8 cellular contexts compared by ENCODE assay signal in genomic region chr12:121773011-121773777, GRCh38. TPM values are rescaled to one million over a fixed set of nuclear protein-coding genes. Genes with fewer than 3 reads are reported as not detected.
DNase-seq lines count a peak whose midpoint lies in the region; ATAC-seq and TF ChIP-seq lines count a peak whose summit lies in the region.

No MANE protein-coding gene starts in this region.

- H3K27ac ChIP-seq in OCI-LY1 (ENCODE audit: low read depth, low read length, poor library complexity, severe bottlenecking) (peak overlapping the region; percentile 29), upper lobe of left lung (peak overlapping the region; percentile 27 to 56 (median 49))

- no peak overlapping the region for H3K9ac ChIP-seq in OCI-LY1 (ENCODE audit: low read length)

- no peaks in the 10 kb centered on the region for H3F3A ChIP-seq in OCI-LY1 (ENCODE audit: insufficient read depth, low read length)

- no peaks in the 10 kb centered on the region for H3K9me2 ChIP-seq in OCI-LY1 (ENCODE audit: low read depth, low read length)

- H4K20me1 ChIP-seq in OCI-LY1 (ENCODE audit: insufficient read depth, low read length), result no peaks in the 10 kb centered on the region

- peaks cover 22% of the 10 kb centered on the region for H3K4me1 ChIP-seq in OCI-LY1 (ENCODE audit: insufficient read depth, low read length, severe bottlenecking)
- H3K4me1 ChIP-seq in upper lobe of left lung, result peaks cover 7 to 31% (median 16%) of the 10 kb centered on the region in 4 donors

- H3K27me3 ChIP-seq in OCI-LY1 (ENCODE audit: insufficient read depth, low read length), result no peaks in the 10 kb centered on the region
- H3K27me3 ChIP-seq in upper lobe of left lung, result no peaks in the 10 kb centered on the region

- peak; percentile 74 for DNase-seq in COLO829 (ENCODE audit: low spot score)
- DNase-seq in HT1080 (ENCODE audit: low read depth), result peak; percentile 55
- peak; percentile 84 to 87 for DNase-seq in activated T-cell treated with anti-CD3 and anti-CD28 coated beads, Interleukin-2, amount 50 U/mL, for 48 hours
- peak; percentile 62 for DNase-seq in fibroblast of mammary gland (ENCODE audit: low read depth)
- peak in 41 of 56 donors; percentile 5 to 74 (median 31) for DNase-seq in nucleus accumbens (lab: John Stamatoyannopoulos, UW)
- peak; percentile 78 to 83 for DNase-seq in upper lobe of left lung

- no peaks in the 10 kb centered on the region for H3K9me3 ChIP-seq in OCI-LY1 (ENCODE audit: low read length)
- H3K9me3 ChIP-seq in upper lobe of left lung, result no peaks in the 10 kb centered on the region

- peak overlapping the region; percentile 4; the same call in 1 of the 2 replicates for H3K4me2 ChIP-seq in OCI-LY1 (ENCODE audit: low read length)

- TF ChIP-seq POLR2A in upper lobe of left lung (IDR thresholded peaks at IDR 0.05), result no peak

- peak; percentile 70 for ATAC-seq in GM19467 (IDR thresholded peaks at IDR 0.05; ENCODE audit: unreplicated experiment)
- peak; percentile 82 to 84 for ATAC-seq in upper lobe of left lung (ENCODE audit: low FRiP score in 2 of 2)

- H3K4me3 ChIP-seq in OCI-LY1 (ENCODE audit: low read depth, low read length, poor library complexity, severe bottlenecking), result no peak overlapping the region
- no peak overlapping the region for H3K4me3 ChIP-seq in fibroblast of mammary gland (ENCODE audit: control insufficient read depth, low read depth, low read length)
- no peak overlapping the region for H3K4me3 ChIP-seq in upper lobe of left lung

- 47 to 77% methylated on average over 6 to 14 of the region's 14 CpGs for WGBS in upper lobe of left lung, 2 donors

- no peak overlapping the region for H2AFZ ChIP-seq in OCI-LY1 (ENCODE audit: low read length)

- H3K36me3 ChIP-seq in OCI-LY1 (ENCODE audit: insufficient read depth, low read length) (no peaks in the 10 kb centered on the region), upper lobe of left lung (no peaks in the 10 kb centered on the region)

- no peaks in the 10 kb centered on the region for H3K79me2 ChIP-seq in OCI-LY1 (ENCODE audit: insufficient read depth, low read length)

- TF ChIP-seq CTCF in OCI-LY1 (IDR thresholded peaks at IDR 0.05; ENCODE audit: low read length) (peak; percentile 96), fibroblast of mammary gland (conservative IDR thresholded peaks at IDR 0.05; ENCODE audit: control insufficient read depth, insufficient read depth, low read depth, low read length) (peak; percentile 78), upper lobe of left lung (IDR thresholded peaks at IDR 0.05) (peak; percentile 64 to 95 (median 88))

- TF ChIP-seq EP300 in upper lobe of left lung (IDR thresholded peaks at IDR 0.05), result no peak

RNA-seq across cellular contexts. Expression of gene RHOF, which starts 20.3 kb away (rescaled TPM):
- total RNA-seq in HT1080 (2014; rRNA removed; shearing (Covaris generic)), result 31.4 and 39.9 TPM in 2 replicates
- 45.1 and 53.0 TPM in 2 replicates for polyA plus RNA-seq in HT1080 (2015; cell fraction: cytosol; rRNA removed)
- polyA plus RNA-seq in HT1080 (2015; cell fraction: nucleus; rRNA removed), result 29.1 and 33.7 TPM in 2 replicates
- total RNA-seq in upper lobe of left lung, result 100 to 1,000 TPM in 2 of 6 donors, 10 to 100 TPM in 4; 33.5 to 145 (median 45.5) TPM

RNA-seq across cellular contexts. Expression of gene SETD1B, which starts 30.6 kb away (rescaled TPM):
- total RNA-seq in HT1080 (2014; rRNA removed; shearing (Covaris generic)), result 2.8 and 5.0 TPM in 2 replicates
- 5.2 and 5.4 TPM in 2 replicates for polyA plus RNA-seq in HT1080 (2015; cell fraction: cytosol; rRNA removed)
- polyA plus RNA-seq in HT1080 (2015; cell fraction: nucleus; rRNA removed), result 11.5 and 12.0 TPM in 2 replicates
- total RNA-seq in upper lobe of left lung, result 10 to 100 TPM in 5 of 6 donors, 1 to 10 TPM in 1; 9.3 to 47.1 (median 20.4) TPM

Comparison
In these comparisons a context has a peak if more than half of its experiments do, and no peak if none do; other contexts are left out.
1. DNase-seq: peak in every context shown above with its lines; median percentile 86 in activated T-cell treated with anti-CD3 and anti-CD28 coated beads, Interleukin-2, amount 50 U/mL, for 48 hours; 80 in upper lobe of left lung; 74 in COLO829; 62 in fibroblast of mammary gland; 55 in HT1080; 31 in nucleus accumbens.